1 cellular context compared by ENCODE assay signal in genomic region chr17:56913000-56913866, GRCh38.
TF ChIP-seq lines count a peak whose summit lies in the region.

No MANE protein-coding gene starts in this region.

TF ChIP-seq in GM23338, 12 proteins besides CTCF, POLR2A, EP300 and RAD21 (continued from another document):
- TF ChIP-seq ZNF462 (CRISPR knock-in tag; IDR thresholded peaks at IDR 0.05), result no peak
- no peak for TF ChIP-seq JUNB (IDR thresholded peaks at IDR 0.05; ENCODE audit: unreplicated experiment)
- TF ChIP-seq STAT1 (IDR thresholded peaks at IDR 0.05; ENCODE audit: unreplicated experiment), result no peak
- no peak for TF ChIP-seq ETS1 (IDR thresholded peaks at IDR 0.05)
- TF ChIP-seq REST (IDR thresholded peaks at IDR 0.05; ENCODE audit: unreplicated experiment), result no peak
- TF ChIP-seq ZNF114 (CRISPR knock-in tag; IDR thresholded peaks at IDR 0.05), result no peak
- no peak for TF ChIP-seq EZH2 (IDR thresholded peaks at IDR 0.05; ENCODE audit: low read depth, unreplicated experiment)
- TF ChIP-seq POLR2AphosphoS5 (IDR thresholded peaks at IDR 0.05; ENCODE audit: low read depth), result no peak
- TF ChIP-seq NANOG (IDR thresholded peaks at IDR 0.05; ENCODE audit: borderline replicate concordance), result no peak
- TF ChIP-seq ZNF331 (CRISPR knock-in tag; IDR thresholded peaks at IDR 0.05; ENCODE audit: low read depth), result no peak
- no peak for TF ChIP-seq EZH2phosphoT487 (IDR thresholded peaks at IDR 0.05; ENCODE audit: unreplicated experiment)
